In the genomic region with DNA sequence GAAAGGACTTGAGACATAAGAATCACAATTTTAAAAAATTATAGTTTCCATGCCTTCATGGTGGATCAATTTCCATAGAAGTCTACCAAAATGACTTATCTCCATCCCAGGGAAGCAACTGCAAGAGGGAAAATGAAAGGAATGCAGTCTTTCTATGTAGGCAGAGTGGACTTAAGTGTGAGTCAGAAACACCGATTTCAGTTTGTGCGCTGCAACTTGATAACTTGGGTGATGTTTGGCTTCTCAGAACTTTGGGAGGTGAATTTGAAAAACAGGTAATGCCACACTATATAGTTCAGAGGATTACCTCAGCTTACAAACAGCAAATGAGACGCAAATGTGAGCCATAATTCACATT, we compare ENCODE assay signal across 8 cellular contexts. TPM values are rescaled to one million over a fixed set of nuclear protein-coding genes. Genes with fewer than 3 reads are reported as not detected.
DNase-seq lines count a peak whose midpoint lies in the region; ATAC-seq and TF ChIP-seq lines count a peak whose summit lies in the region.

No MANE protein-coding gene starts in this region.

- H3K9me3 ChIP-seq in GM23248 (ENCODE audit: low read depth) (no peaks in the 10 kb centered on the region), skeletal muscle satellite cell (replicated peaks; ENCODE audit: low read length) (no peaks in the 10 kb centered on the region)

- in situ Hi-C loops in GM23248 (cut with MboI), result no loop called here

- H3K4me1 ChIP-seq in GM23248 (ENCODE audit: insufficient read depth), result peaks cover 40% of the 10 kb centered on the region
- H3K4me1 ChIP-seq in foreskin keratinocyte, result peaks cover 27% of the 10 kb centered on the region
- peaks cover 23% of the 10 kb centered on the region for H3K4me1 ChIP-seq in skeletal muscle satellite cell (ENCODE audit: control insufficient read depth, insufficient read depth, low read length)

- H3K36me3 ChIP-seq in GM23248 (ENCODE audit: low read depth) (no peaks in the 10 kb centered on the region), skeletal muscle satellite cell (ENCODE audit: insufficient read depth, low read length) (no peaks in the 10 kb centered on the region)

- DNase-seq in GM23248 (peak; percentile 69), foreskin keratinocyte (peak; percentile 59 to 82), LoVo (ENCODE audit: low spot score) (no peak), NCI-H1694 treated with DMSO at 0.1 percent for 48 hours (lab: John Stamatoyannopoulos, UW) (no peak), NCI-H1436 treated with DMSO at 0.1 percent for 48 hours (lab: John Stamatoyannopoulos, UW) (no peak)
- no peak for DNase-seq in T-helper 2 cell treated with Interferon-gamma antibody and Interleukin-4, amounts not matched to agents 5 μg/mL and 100 μg/mL, for 36 hours (ENCODE audit: low spot score)

- TF ChIP-seq CTCF in foreskin keratinocyte (conservative IDR thresholded peaks at IDR 0.05), result no peak

- 0 out of 2 replicates have a peak, but pooled peaks cover 5% of the 10 kb centered on the region for H3K9me2 ChIP-seq in GM23248 (ENCODE audit: insufficient read depth)

- H3K9ac ChIP-seq in GM23248 (peak overlapping the region; percentile 87), skeletal muscle satellite cell (ENCODE audit: low read depth, low read length) (peak overlapping the region; percentile 78)

- peaks cover 43% of the 10 kb centered on the region for H3F3A ChIP-seq in GM23248 (ENCODE audit: insufficient read depth)

- peaks cover 8% of the 10 kb centered on the region for H3K27me3 Mint-ChIP-seq in T-helper 2 cell treated with Interferon-gamma antibody and Interleukin-4, amounts not matched to agents 5 μg/mL and 100 μg/mL, for 36 hours (ENCODE audit: low read depth)

- H3K4me3 Mint-ChIP-seq in T-helper 2 cell treated with Interferon-gamma antibody and Interleukin-4, amounts not matched to agents 5 μg/mL and 100 μg/mL, for 36 hours, result peak overlapping the region; percentile 94

- peak overlapping the region; percentile 92 for H3K27ac ChIP-seq in GM23248
- peak overlapping the region; percentile 54 for H3K27ac ChIP-seq in foreskin keratinocyte

- H3K27ac Mint-ChIP-seq in T-helper 2 cell treated with Interferon-gamma antibody and Interleukin-4, amounts not matched to agents 5 μg/mL and 100 μg/mL, for 36 hours, result peak overlapping the region; percentile 99

- peaks cover 38% of the 10 kb centered on the region for H3K4me1 Mint-ChIP-seq in T-helper 2 cell treated with Interferon-gamma antibody and Interleukin-4, amounts not matched to agents 5 μg/mL and 100 μg/mL, for 36 hours (ENCODE audit: low read depth)

- H3K4me3 ChIP-seq in GM23248 (peak overlapping the region; percentile 86), skeletal muscle satellite cell (ENCODE audit: low read length) (peak overlapping the region; percentile 91)

- H3K27me3 ChIP-seq in GM23248 (replicated peaks; ENCODE audit: insufficient read depth) (no peaks in the 10 kb centered on the region), foreskin keratinocyte (no peaks in the 10 kb centered on the region), skeletal muscle satellite cell (ENCODE audit: control insufficient read depth, insufficient read depth, low read length) (no peaks in the 10 kb centered on the region)

- ATAC-seq in foreskin keratinocyte, result peak; percentile 27
- no peak for ATAC-seq in activated CD4-positive, CD25-positive, alpha-beta regulatory T cell treated with anti-CD3 and anti-CD28 coated beads, Interleukin-2, amount 50 U/mL, for 24 hours

- peaks cover 37% of the 10 kb centered on the region for H3K79me2 ChIP-seq in GM23248 (ENCODE audit: insufficient read depth)

- WGBS in GM23248 (ENCODE audit: low coverage in 1 of 2, low lambda C conversion rate in 2 of 2, missing lambda C conversion rate in 2 of 2), 2 experiments, result 52 to 65% methylated on average over 3 of the region's 3 CpGs

- peaks cover 11% of the 10 kb centered on the region; the same call in 1 of the 2 replicates for H4K20me1 ChIP-seq in GM23248 (ENCODE audit: insufficient read depth)

- H3K4me2 ChIP-seq in GM23248 (ENCODE audit: unreplicated experiment) (peak overlapping the region; percentile 72), skeletal muscle satellite cell (ENCODE audit: low read length) (peak overlapping the region; percentile 80)

- H3K36me3 Mint-ChIP-seq in T-helper 2 cell treated with Interferon-gamma antibody and Interleukin-4, amounts not matched to agents 5 μg/mL and 100 μg/mL, for 36 hours (ENCODE audit: low read depth), result peaks cover 8% of the 10 kb centered on the region

- H2AFZ ChIP-seq in GM23248, result peak overlapping the region; percentile 81

- no peaks in the 10 kb centered on the region for H3K9me3 Mint-ChIP-seq in T-helper 2 cell treated with Interferon-gamma antibody and Interleukin-4, amounts not matched to agents 5 μg/mL and 100 μg/mL, for 36 hours

RNA-seq across cellular contexts. Expression of gene CSNK1G3, which starts 0.7 kb away (rescaled TPM):
- total RNA-seq in GM23248 (2014; rRNA removed; shearing (Covaris generic)), result 63.2 and 79.9 TPM in 2 replicates
- 29.5 and 37.4 TPM in 2 replicates for polyA plus RNA-seq in GM23248 (2016; fragmentation: Nextera tagmentation; extraction: Ambion mirVana)
- 38.5 TPM in 2 replicates for total RNA-seq in foreskin keratinocyte
- 9.5 and 12.1 TPM in 2 replicates for polyA plus RNA-seq in foreskin keratinocyte
- 37.8 and 46.9 TPM in 2 replicates for total RNA-seq in skeletal muscle satellite cell (2012; rRNA removed)

Comparison
In these comparisons a context has a peak if more than half of its experiments do, and no peak if none do; other contexts are left out.
1. DNase-seq: peak in GM23248 (single experiment) and foreskin keratinocyte (2 of 2); none in T-helper 2 cell treated with Interferon-gamma antibody and Interleukin-4, amounts not matched to agents 5 μg/mL and 100 μg/mL, for 36 hours (single experiment), LoVo (single experiment), NCI-H1694 treated with DMSO at 0.1 percent for 48 hours (single experiment) and NCI-H1436 treated with DMSO at 0.1 percent for 48 hours (single experiment).